In genomic region chr4:121256887-121257426, GRCh38 we compare ENCODE assay signal across 13 cellular contexts.
DNase-seq lines count a peak whose midpoint lies in the region; ATAC-seq and TF ChIP-seq lines count a peak whose summit lies in the region.
"Had no signal": no experiment of that assay in that cellular context is flagged by ENCODE, and none has a peak within 500 bp of the region (broad histone marks: within the 10 kb centered on the region; RNA-seq: fewer than 3 reads in every experiment).

No MANE protein-coding gene starts in this region.

- peak overlapping the region; percentile 50 for H3K4me2 ChIP-seq in Loucy (ENCODE audit: low read depth, low read length, poor library complexity, severe bottlenecking)

- peak overlapping the region; percentile 80 for H3K27ac Mint-ChIP-seq in activated naive CD8-positive, alpha-beta T cell treated with anti-CD3 and anti-CD28 coated beads, Interleukin-2, amount 50 U/mL, for 24 hours
- H3K27ac Mint-ChIP-seq: B cell had no signal

- H3K36me3 ChIP-seq in Loucy (ENCODE audit: insufficient read depth, low read length), result no peaks in the 10 kb centered on the region

- ATAC-seq in activated naive CD8-positive, alpha-beta T cell treated with anti-CD3 and anti-CD28 coated beads, Interleukin-2, amount 50 U/mL, for 24 hours, result peak; percentile 26
- no peak for ATAC-seq in GM18861 (IDR thresholded peaks at IDR 0.05; ENCODE audit: unreplicated experiment)
- ATAC-seq: left ventricle myocardium superior had no signal

- no peaks in the 10 kb centered on the region for H3K9me3 Mint-ChIP-seq in activated naive CD8-positive, alpha-beta T cell treated with anti-CD3 and anti-CD28 coated beads, Interleukin-2, amount 50 U/mL, for 24 hours

- H3K4me1 Mint-ChIP-seq in activated naive CD8-positive, alpha-beta T cell treated with anti-CD3 and anti-CD28 coated beads, Interleukin-2, amount 50 U/mL, for 24 hours, result peaks cover 57% of the 10 kb centered on the region
- H3K4me1 Mint-ChIP-seq: B cell had no signal

- H3K9me3 ChIP-seq in Loucy (ENCODE audit: insufficient read depth, low read depth, low read length), result no peaks in the 10 kb centered on the region
- H3K9me3 ChIP-seq: testis had no signal

- H3F3A ChIP-seq in Loucy (ENCODE audit: low read depth), result 0 out of 2 replicates have a peak, but pooled peaks cover 4% of the 10 kb centered on the region

- peak overlapping the region; percentile 23 for H3K4me3 Mint-ChIP-seq in activated naive CD8-positive, alpha-beta T cell treated with anti-CD3 and anti-CD28 coated beads, Interleukin-2, amount 50 U/mL, for 24 hours
- H3K4me3 Mint-ChIP-seq: B cell had no signal

- H4K20me1 ChIP-seq in Loucy (ENCODE audit: insufficient read depth, low read length, poor library complexity, severe bottlenecking), result no peaks in the 10 kb centered on the region

- no peak overlapping the region for H3K9ac ChIP-seq in Loucy (ENCODE audit: low read depth, low read length, poor library complexity, severe bottlenecking)

- peak overlapping the region; percentile 43; the same call in 1 of the 2 replicates for H2AFZ ChIP-seq in Loucy (ENCODE audit: low read length)

- peak; percentile 4 for DNase-seq in stimulated activated naive CD4-positive, alpha-beta T cell treated with Interleukin-2 at 50 U/mL for 16 hours (lab: John Stamatoyannopoulos, UW)
- no peak for DNase-seq in stimulated activated naive CD4-positive, alpha-beta T cell (lab: John Stamatoyannopoulos, UW)
- DNase-seq in activated naive CD8-positive, alpha-beta T cell treated with anti-CD3 and anti-CD28 coated beads, Interleukin-2, amount 50 U/mL, for 24 hours, result no peak
- no peak for DNase-seq in NCI-H510A treated with DMSO at 0.1 percent for 48 hours (lab: John Stamatoyannopoulos, UW)
- DNase-seq in NCI-H2081 (lab: John Stamatoyannopoulos, UW), result no peak
- no peak for DNase-seq in DMS79 treated with DMSO at 0.1 percent for 48 hours (lab: John Stamatoyannopoulos, UW)
- DNase-seq: cortex of kidney, left ventricle myocardium superior, NCI-H1417 treated with DMSO at 0.1 percent for 48 hours, testis had no signal

- H3K36me3 Mint-ChIP-seq in activated naive CD8-positive, alpha-beta T cell treated with anti-CD3 and anti-CD28 coated beads, Interleukin-2, amount 50 U/mL, for 24 hours (ENCODE audit: low read depth), result no peaks in the 10 kb centered on the region

- H3K27me3 Mint-ChIP-seq in activated naive CD8-positive, alpha-beta T cell treated with anti-CD3 and anti-CD28 coated beads, Interleukin-2, amount 50 U/mL, for 24 hours, result no peaks in the 10 kb centered on the region
- H3K27me3 Mint-ChIP-seq: B cell had no signal

- H3K4me3 ChIP-seq in Loucy (ENCODE audit: low read length, poor library complexity, severe bottlenecking), result peak overlapping the region; percentile 10
- H3K4me3 ChIP-seq: testis had no signal

- H3K79me2 ChIP-seq in Loucy (ENCODE audit: insufficient read depth, low read length), result no peaks in the 10 kb centered on the region

- no peaks in the 10 kb centered on the region for H3K27me3 ChIP-seq in Loucy (ENCODE audit: insufficient read depth, low read length, poor library complexity, severe bottlenecking)
- H3K27me3 ChIP-seq: testis had no signal

- no peaks in the 10 kb centered on the region for H3K9me2 ChIP-seq in Loucy (replicated peaks; ENCODE audit: low read depth, low read length)

- no peak for TF ChIP-seq CTCF in Loucy (conservative IDR thresholded peaks at IDR 0.05; ENCODE audit: low read length)

- peaks cover 18% of the 10 kb centered on the region for H3K4me1 ChIP-seq in Loucy (ENCODE audit: insufficient read depth, low read length, poor library complexity, severe bottlenecking)
- H3K4me1 ChIP-seq: testis had no signal
